ENCODE assay signal across 30 cellular contexts in genomic region chr12:94312388-94312787, GRCh38.
"Had no signal": no experiment of that assay in that cellular context is flagged by ENCODE, and none has a peak within 500 bp of the region (broad histone marks: within the 10 kb centered on the region; RNA-seq: fewer than 3 reads in every experiment).

No MANE protein-coding gene starts in this region.

- H3K27me3 ChIP-seq: ascending aorta, breast epithelium, cardiac muscle cell, dorsolateral prefrontal cortex had no signal

- H3K27ac ChIP-seq: ascending aorta, breast epithelium, cardiac muscle cell, coronary artery, dorsolateral prefrontal cortex had no signal

- H3K4me1 ChIP-seq: ascending aorta, breast epithelium had no signal

- H3K4me3 Mint-ChIP-seq: activated CD4-positive, alpha-beta memory T cell treated with anti-CD3 and anti-CD28 coated beads for 36 hours; activated CD4-positive, alpha-beta T cell treated with anti-CD3 and anti-CD28 coated beads for 36 hours; activated CD4-positive, alpha-beta T cell treated with anti-CD3 and anti-CD28 coated beads, Interleukin-2, amount 10 ng/mL, durations not matched to agents 24 days and 14 days; activated CD8-positive, alpha-beta memory T cell treated with anti-CD3 and anti-CD28 coated beads, Interleukin-2, amount 10 ng/mL, durations not matched to agents 7 days and 5 days; activated CD8-positive, alpha-beta T cell treated with anti-CD3 and anti-CD28 coated beads, Interleukin-2, amount 10 ng/mL, durations not matched to agents 7 days and 5 days; activated naive CD4-positive, alpha-beta T cell treated with anti-CD3 and anti-CD28 coated beads, Interleukin-2, amount 10 ng/mL, durations not matched to agents 7 days and 5 days; activated naive CD8-positive, alpha-beta T cell treated with anti-CD3 and anti-CD28 coated beads, Interleukin-2, amount 10 ng/mL, durations not matched to agents 7 days and 5 days; activated T-helper 1 cell treated with anti-CD3 and anti-CD28 coated beads, Interleukin-12 subunit alpha, Interleukin-12 subunit beta, Interleukin-2, Interleukin-4 antibody, amounts not matched to agents 30 ng/mL and 10 ng/mL and 1 ng/mL, durations not matched to agents 14 hours and 24 hours and 36 hours; brain; dendritic cell treated with granulocyte-macrophage colony-stimulating factor and Interleukin-4, amounts not matched to agents 40 ng/mL and 50 ng/mL, for 4 days; endodermal cell had no signal

- H3K27ac Mint-ChIP-seq: activated CD4-positive, alpha-beta memory T cell treated with anti-CD3 and anti-CD28 coated beads for 36 hours; activated CD4-positive, alpha-beta T cell treated with anti-CD3 and anti-CD28 coated beads for 36 hours; activated CD4-positive, alpha-beta T cell treated with anti-CD3 and anti-CD28 coated beads, Interleukin-2, amount 10 ng/mL, durations not matched to agents 24 days and 14 days; activated CD8-positive, alpha-beta memory T cell treated with anti-CD3 and anti-CD28 coated beads, Interleukin-2, amount 10 ng/mL, durations not matched to agents 7 days and 5 days; activated naive CD4-positive, alpha-beta T cell treated with anti-CD3 and anti-CD28 coated beads, Interleukin-2, amount 10 ng/mL, durations not matched to agents 7 days and 5 days; activated naive CD4-positive, alpha-beta T cell treated with anti-CD3 and anti-CD28 coated beads, Interleukin-2, amount 50 U/mL, for 72 hours; activated naive CD8-positive, alpha-beta T cell treated with anti-CD3 and anti-CD28 coated beads, Interleukin-2, amount 10 ng/mL, durations not matched to agents 7 days and 5 days; activated T-helper 1 cell treated with anti-CD3 and anti-CD28 coated beads, Interleukin-12 subunit alpha, Interleukin-12 subunit beta, Interleukin-2, Interleukin-4 antibody, amounts not matched to agents 30 ng/mL and 10 ng/mL and 1 ng/mL, durations not matched to agents 14 hours and 24 hours and 36 hours; brain; dendritic cell treated with granulocyte-macrophage colony-stimulating factor and Interleukin-4, amounts not matched to agents 40 ng/mL and 50 ng/mL, for 4 days; endodermal cell had no signal

- H3K27me3 Mint-ChIP-seq: activated CD4-positive, alpha-beta memory T cell treated with anti-CD3 and anti-CD28 coated beads for 36 hours; activated CD4-positive, alpha-beta T cell treated with anti-CD3 and anti-CD28 coated beads for 36 hours; activated CD4-positive, alpha-beta T cell treated with anti-CD3 and anti-CD28 coated beads, Interleukin-2, amount 10 ng/mL, durations not matched to agents 24 days and 14 days; activated CD8-positive, alpha-beta memory T cell treated with anti-CD3 and anti-CD28 coated beads, Interleukin-2, amount 10 ng/mL, durations not matched to agents 7 days and 5 days; activated naive CD4-positive, alpha-beta T cell treated with anti-CD3 and anti-CD28 coated beads, Interleukin-2, amount 10 ng/mL, durations not matched to agents 7 days and 5 days; activated naive CD8-positive, alpha-beta T cell treated with anti-CD3 and anti-CD28 coated beads, Interleukin-2, amount 10 ng/mL, durations not matched to agents 7 days and 5 days; brain; dendritic cell treated with granulocyte-macrophage colony-stimulating factor and Interleukin-4, amounts not matched to agents 40 ng/mL and 50 ng/mL, for 4 days had no signal

- ATAC-seq: activated CD4-positive, alpha-beta T cell treated with anti-CD3 and anti-CD28 coated beads for 36 hours; activated CD8-positive, alpha-beta memory T cell treated with anti-CD3 and anti-CD28 coated beads, Interleukin-2, amount 10 ng/mL, durations not matched to agents 7 days and 5 days; activated CD8-positive, alpha-beta T cell treated with anti-CD3 and anti-CD28 coated beads, Interleukin-2, amount 10 ng/mL, durations not matched to agents 7 days and 5 days; activated naive CD4-positive, alpha-beta T cell treated with anti-CD3 and anti-CD28 coated beads, Interleukin-2, amount 50 U/mL, for 72 hours; esophagus mucosa had no signal

- H3K36me3 ChIP-seq: ascending aorta, breast epithelium had no signal

- DNase-seq: activated CD4-positive, alpha-beta memory T cell treated with anti-CD3 and anti-CD28 coated beads for 36 hours; activated CD4-positive, alpha-beta T cell treated with anti-CD3 and anti-CD28 coated beads for 36 hours; activated CD4-positive, alpha-beta T cell treated with anti-CD3 and anti-CD28 coated beads, Interleukin-2, amount 10 ng/mL, durations not matched to agents 24 days and 14 days; activated CD4-positive, CD25-positive, alpha-beta regulatory T cell; activated CD4-positive, CD25-positive, alpha-beta regulatory T cell treated with anti-CD3 and anti-CD28 coated beads, Interleukin-2, amount 50 U/mL, for 72 hours; activated CD8-positive, alpha-beta memory T cell treated with anti-CD3 and anti-CD28 coated beads, Interleukin-2, amount 10 ng/mL, durations not matched to agents 7 days and 5 days; activated CD8-positive, alpha-beta memory T cell treated with anti-CD3 and anti-CD28 coated beads, Interleukin-2, amount 50 U/mL, for 4 hours; activated CD8-positive, alpha-beta T cell treated with anti-CD3 and anti-CD28 coated beads, Interleukin-2, amount 10 ng/mL, durations not matched to agents 7 days and 5 days; activated gamma-delta T cell; activated naive CD4-positive, alpha-beta T cell; activated naive CD4-positive, alpha-beta T cell treated with anti-CD3 and anti-CD28 coated beads, Interleukin-2, amount 10 ng/mL, durations not matched to agents 7 days and 5 days; activated naive CD8-positive, alpha-beta T cell treated with anti-CD3 and anti-CD28 coated beads, Interleukin-2, amount 10 ng/mL, durations not matched to agents 7 days and 5 days; activated T-cell treated with anti-CD3 and anti-CD28 coated beads, Interleukin-2, amount 50 U/mL, for 1 hour; activated T-cell treated with anti-CD3 and anti-CD28 coated beads, Interleukin-2, amount 50 U/mL, for 48 hours; central memory CD4-positive, alpha-beta T cell; cerebellar nuclear complex; dorsolateral prefrontal cortex; effector memory CD4-positive, alpha-beta T cell; endodermal cell; foreskin fibroblast; T-helper 2 cell had no signal

- H3K4me3 ChIP-seq: ascending aorta, breast epithelium, cardiac muscle cell, coronary artery, dorsolateral prefrontal cortex had no signal

- H3K4me1 Mint-ChIP-seq: brain, endodermal cell had no signal
